In genomic region chr12:49121047-49121696, GRCh38 we compare ENCODE assay signal across 1 cellular context.
TF ChIP-seq lines count a peak whose summit lies in the region.

No MANE protein-coding gene starts in this region.

TF ChIP-seq in H1, 55 proteins besides CTCF, POLR2A, EP300 and RAD21:
- no peak for TF ChIP-seq SIRT6 (IDR thresholded peaks at IDR 0.05; ENCODE audit: low read length)
- TF ChIP-seq YY1 (IDR thresholded peaks at IDR 0.05; ENCODE audit: low read depth, low read length): 0 out of 2 replicates have a peak, but pooled peaks have one; percentile 54
